Comparison of ENCODE assay signal across 15 cellular contexts in the genomic region with DNA sequence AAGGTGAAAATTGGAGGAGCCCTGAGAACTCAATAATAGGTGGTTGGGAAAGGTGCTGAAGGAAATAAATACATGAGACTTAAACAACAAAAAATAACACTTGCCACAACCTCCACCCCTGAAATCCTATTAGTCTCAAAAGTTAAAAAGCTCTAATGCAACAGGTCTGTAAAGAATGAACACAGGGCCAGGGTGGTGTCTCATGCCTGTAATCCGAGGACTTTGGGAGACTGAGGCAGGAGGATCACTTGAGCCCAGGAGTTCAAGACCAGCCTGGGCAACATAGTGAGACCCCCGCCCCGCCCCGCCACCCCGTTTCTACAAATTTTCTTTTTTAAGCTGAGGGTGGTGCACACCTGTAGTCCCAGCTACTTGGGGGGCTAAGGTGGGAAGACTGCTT. TPM values are rescaled to one million over a fixed set of nuclear protein-coding genes. Genes with fewer than 3 reads are reported as not detected.
DNase-seq lines count a peak whose midpoint lies in the region; ATAC-seq, FAIRE-seq and TF ChIP-seq lines count a peak whose summit lies in the region.
"Had no signal": no experiment of that assay in that cellular context is flagged by ENCODE, and none has a peak within 500 bp of the region (broad histone marks: within the 10 kb centered on the region; RNA-seq: fewer than 3 reads in every experiment).

No MANE protein-coding gene starts in this region.

- in situ Hi-C loops in HepG2 (cut with HindIII; ENCODE audit: extremely low pct_ligation_motif_present, low pct_unique_long_range_greater_than_20kb), result loop anchor here (5.0 kb wide), 1 partner anchor 82 kb away; no protein-coding TSS in a partner anchor

- CTCF ChIA-PET in activated CD8-positive, alpha-beta T cell treated with anti-CD3 and anti-CD28 coated beads for 36 hours (lab: Charles Lee), result interaction anchor here (1.1 to 2.4 kb wide), 6 partner anchors 36 to 321 kb away, joined by 3 to 18 read pairs (median 4); a partner anchor contains a TSS
- CTCF ChIA-PET in HepG2 (lab: Yijun Ruan, JAX; ENCODE audit: low intra/inter-chr PET ratio, low total read pairs), result no interaction called here

- no peaks in the 10 kb centered on the region for H3K9me3 Mint-ChIP-seq in stimulated activated naive CD8-positive, alpha-beta T cell treated with anti-CD3 and anti-CD28 coated beads, Interleukin-15, Interleukin-2, amounts not matched to agents 100 ng/mL and 50 ng/mL, for 24 hours
- H3K9me3 Mint-ChIP-seq in activated CD8-positive, alpha-beta T cell treated with anti-CD3 and anti-CD28 coated beads for 36 hours, result no peaks in the 10 kb centered on the region

- DNase-seq in stimulated activated naive CD8-positive, alpha-beta T cell treated with anti-CD3 and anti-CD28 coated beads, Interleukin-15, Interleukin-2, amounts not matched to agents 100 U/mL and 50 U/mL, for 24 hours, result no peak
- no peak for DNase-seq in activated CD8-positive, alpha-beta T cell treated with anti-CD3 and anti-CD28 coated beads for 36 hours
- DNase-seq in HepG2 (ENCODE audit: low spot score) (no peak), GM20000 (ENCODE audit: low spot score) (no peak), DMS79 treated with DMSO at 0.1 percent for 48 hours (lab: John Stamatoyannopoulos, UW) (no peak)
- DNase-seq: amniotic stem cell, BE2C, kidney glomerular epithelial cell, NCI-H1417 treated with DMSO at 0.1 percent for 48 hours, NCI-H524 treated with DMSO at 0.1 percent for 48 hours had no signal

- H3K4me1 ChIP-seq in HepG2 (ENCODE audit: insufficient read depth, low read length), result peaks cover 41% of the 10 kb centered on the region
- H3K4me1 ChIP-seq: BE2C had no signal

- peaks cover 9% of the 10 kb centered on the region for H4K20me1 ChIP-seq in HepG2 (ENCODE audit: insufficient read depth, low read length)

- H3K27ac Mint-ChIP-seq in stimulated activated naive CD8-positive, alpha-beta T cell treated with anti-CD3 and anti-CD28 coated beads, Interleukin-15, Interleukin-2, amounts not matched to agents 100 ng/mL and 50 ng/mL, for 24 hours, result peak overlapping the region; percentile 92
- H3K27ac Mint-ChIP-seq in activated CD8-positive, alpha-beta T cell treated with anti-CD3 and anti-CD28 coated beads for 36 hours, result peak overlapping the region; percentile 88

- H3K27ac ChIP-seq in HepG2 (ENCODE audit: extremely low read length, insufficient read depth, low read length), result no peak overlapping the region

- H3K4me3 Mint-ChIP-seq in stimulated activated naive CD8-positive, alpha-beta T cell treated with anti-CD3 and anti-CD28 coated beads, Interleukin-15, Interleukin-2, amounts not matched to agents 100 ng/mL and 50 ng/mL, for 24 hours, result peak overlapping the region; percentile 95
- H3K4me3 Mint-ChIP-seq in activated CD8-positive, alpha-beta T cell treated with anti-CD3 and anti-CD28 coated beads for 36 hours, result peak overlapping the region; percentile 96

- no peaks in the 10 kb centered on the region for H3K9me3 ChIP-seq in HepG2 (ENCODE audit: low read length)
- H3K9me3 ChIP-seq: BE2C, gastroesophageal sphincter, neutrophil had no signal

- H3K4me3 ChIP-seq in HepG2 (replicated peaks in 1 of 3; ENCODE audit: insufficient read depth in 1 of 3, low read depth in 2 of 3, low read length in 3 of 3), result no peak overlapping the region

- no peak for TF ChIP-seq POLR2A in HepG2 (IDR thresholded peaks at IDR 0.05; ENCODE audit: insufficient read depth in 1 of 2, low read depth in 2 of 2, low read length in 2 of 2)

- H3K36me3 ChIP-seq in HepG2 (replicated peaks in 1 of 2; ENCODE audit: control insufficient read depth in 1 of 2, insufficient read depth in 2 of 2, low read length in 2 of 2), result peaks cover 4 to 15% of the 10 kb centered on the region in 2 experiments
- H3K36me3 ChIP-seq: neutrophil had no signal

- WGBS in HepG2 (ENCODE audit: low lambda C conversion rate), result 78% methylated on average over 5 of the region's 5 CpGs

- no peak for TF ChIP-seq CTCF in activated CD8-positive, alpha-beta T cell treated with anti-CD3 and anti-CD28 coated beads for 36 hours (IDR thresholded peaks at IDR 0.05)
- TF ChIP-seq CTCF in HepG2 (CRISPR knock-in tag; IDR thresholded peaks at IDR 0.05) (no peak), GM20000 (IDR thresholded peaks at IDR 0.05; ENCODE audit: extremely low read depth, missing control alignments) (no peak)

- no peak for FAIRE-seq in HepG2 (lab: Jason Lieb, UNC)

- H3K79me2 ChIP-seq in HepG2 (ENCODE audit: insufficient read depth, low read length), result peaks cover 38% of the 10 kb centered on the region

- POLR2A ChIA-PET in activated CD8-positive, alpha-beta T cell treated with anti-CD3 and anti-CD28 coated beads for 36 hours (lab: Charles Lee), result interaction anchor here (0.8 to 2.1 kb wide), 5 partner anchors 12 to 215 kb away, joined by 3 to 10 read pairs (median 5); a partner anchor contains a TSS
- POLR2A ChIA-PET in HepG2 (lab: Yijun Ruan, JAX), result interaction anchor here (1.3 to 3.7 kb wide), 10 partner anchors 9 to 259 kb away, joined by 6 to 86 read pairs (median 21); a partner anchor contains a TSS

- intact Hi-C loops in activated CD8-positive, alpha-beta T cell treated with anti-CD3 and anti-CD28 coated beads for 36 hours (cut with micrococcal nuclease), result no loop called here
- intact Hi-C loops in HepG2 (cut with micrococcal nuclease; ENCODE audit: unreplicated experiment), result loop anchor here (1.0 to 5.0 kb wide), 6 partner anchors 16 to 447 kb away; a partner anchor contains a TSS

- H3K4me2 ChIP-seq in HepG2 (ENCODE audit: low read depth, low read length), result peak overlapping the region; percentile 26

- TF ChIP-seq EP300 in HepG2 (IDR thresholded peaks at IDR 0.05; ENCODE audit: low read depth in 2 of 2, low read length in 2 of 2) (no peak), HepG2 (CRISPR knock-in tag; IDR thresholded peaks at IDR 0.05; ENCODE audit: borderline replicate concordance) (no peak)

- no peak for ATAC-seq in stimulated activated naive CD8-positive, alpha-beta T cell treated with anti-CD3 and anti-CD28 coated beads, Interleukin-15, Interleukin-2, amounts not matched to agents 100 U/mL and 50 U/mL, for 24 hours
- ATAC-seq in activated CD8-positive, alpha-beta T cell treated with anti-CD3 and anti-CD28 coated beads for 36 hours, result no peak
- no peak for ATAC-seq in HepG2
- no peak for ATAC-seq in GM18861 (IDR thresholded peaks at IDR 0.05; ENCODE audit: unreplicated experiment)
- ATAC-seq in HG03442 (IDR thresholded peaks at IDR 0.05; ENCODE audit: unreplicated experiment), result no peak
- ATAC-seq: gastroesophageal sphincter had no signal

- peak overlapping the region; percentile 39 for H2AFZ ChIP-seq in HepG2 (ENCODE audit: low read length)

- peaks cover 24% of the 10 kb centered on the region for H3K36me3 Mint-ChIP-seq in stimulated activated naive CD8-positive, alpha-beta T cell treated with anti-CD3 and anti-CD28 coated beads, Interleukin-15, Interleukin-2, amounts not matched to agents 100 ng/mL and 50 ng/mL, for 24 hours (ENCODE audit: low read depth)
- H3K36me3 Mint-ChIP-seq in activated CD8-positive, alpha-beta T cell treated with anti-CD3 and anti-CD28 coated beads for 36 hours (ENCODE audit: low read depth), result peaks cover 28% of the 10 kb centered on the region

- no peak for TF ChIP-seq RAD21 in HepG2 (CRISPR knock-in tag; IDR thresholded peaks at IDR 0.05)

- H3K9ac ChIP-seq in HepG2 (ENCODE audit: insufficient read depth, low read depth, low read length), result no peak overlapping the region

- peaks cover 72% of the 10 kb centered on the region for H3K4me1 Mint-ChIP-seq in stimulated activated naive CD8-positive, alpha-beta T cell treated with anti-CD3 and anti-CD28 coated beads, Interleukin-15, Interleukin-2, amounts not matched to agents 100 ng/mL and 50 ng/mL, for 24 hours (ENCODE audit: low read depth)
- peaks cover 54% of the 10 kb centered on the region for H3K4me1 Mint-ChIP-seq in activated CD8-positive, alpha-beta T cell treated with anti-CD3 and anti-CD28 coated beads for 36 hours (ENCODE audit: low read depth)

- H3K27me3 ChIP-seq in HepG2 (ENCODE audit: control insufficient read depth in 1 of 2, insufficient read depth in 2 of 2, low read length in 2 of 2), result no peaks in the 10 kb centered on the region; a peak in 1 of 5 replicates
- H3K27me3 ChIP-seq: BE2C, gastroesophageal sphincter had no signal

- BruUV-seq in HepG2 (replicated peaks; lab: Mats Ljungman, UMichigan), result no TSS peak

- H3K27me3 Mint-ChIP-seq in stimulated activated naive CD8-positive, alpha-beta T cell treated with anti-CD3 and anti-CD28 coated beads, Interleukin-15, Interleukin-2, amounts not matched to agents 100 ng/mL and 50 ng/mL, for 24 hours, result no peaks in the 10 kb centered on the region
- no peaks in the 10 kb centered on the region for H3K27me3 Mint-ChIP-seq in activated CD8-positive, alpha-beta T cell treated with anti-CD3 and anti-CD28 coated beads for 36 hours

RNA-seq across cellular contexts. Expression of a gene that starts 1.1 kb away (rescaled TPM):
- 10 to 100 TPM; 18.9 to 20.3 TPM for total RNA-seq in activated CD8-positive, alpha-beta T cell treated with anti-CD3 and anti-CD28 coated beads for 36 hours
- 20.9 and 36.1 TPM in 2 replicates for total RNA-seq in HepG2 (2016; rRNA removed; fragmentation: Illumina TruSeq; extraction: Trizol)
- total RNA-seq in HepG2 (2016; cell fraction: cytosol; rRNA removed; fragmentation: Illumina TruSeq; extraction: Trizol; ENCODE audit: low read depth), result 1.4 and 2.6 TPM in 2 replicates
- 18.7 and 32.4 TPM in 2 replicates for total RNA-seq in HepG2 (2016; cell fraction: insoluble cytoplasmic fraction; rRNA removed; fragmentation: Illumina TruSeq; extraction: Trizol)
- total RNA-seq in HepG2 (2016; cell fraction: membrane; rRNA removed; fragmentation: Illumina TruSeq; extraction: Trizol), result 7.0 and 9.3 TPM in 2 replicates
- total RNA-seq in HepG2 (2016; cell fraction: nucleus; rRNA removed; fragmentation: Illumina TruSeq; extraction: Trizol), result 36.9 and 37.1 TPM in 2 replicates
- polyA plus RNA-seq in HepG2 (2011; rRNA removed), result 10.8 and 12.4 TPM in 2 replicates
- polyA plus RNA-seq in HepG2 (2011; cell fraction: cytosol; rRNA removed), result 4.4 and 7.8 TPM in 2 replicates
- 36.6 and 48.8 TPM in 2 replicates for polyA plus RNA-seq in HepG2 (2011; cell fraction: nucleus; rRNA removed)
- polyA plus RNA-seq in HepG2 (2012), result 20.0 and 21.0 TPM in 2 replicates
- 0.40 and 0.46 TPM in 2 replicates for polyA plus RNA-seq in HepG2 (2016; cell fraction: cytosol; fragmentation: Illumina TruSeq; extraction: Trizol; ENCODE audit: low read depth)
- 18.2 and 19.7 TPM in 2 replicates for polyA plus RNA-seq in HepG2 (2016; cell fraction: insoluble cytoplasmic fraction; fragmentation: Illumina TruSeq; extraction: Trizol; ENCODE audit: low read depth)
- polyA plus RNA-seq in HepG2 (2016; cell fraction: membrane; fragmentation: Illumina TruSeq; extraction: Trizol; ENCODE audit: low read depth), result 1.6 and 2.0 TPM in 2 replicates
- 42.0 and 45.6 TPM in 2 replicates for polyA plus RNA-seq in HepG2 (2016; cell fraction: nucleus; fragmentation: Illumina TruSeq; extraction: Trizol; ENCODE audit: insufficient read depth, low read depth)
- polyA minus RNA-seq in HepG2 (2011; rRNA and poly(A)+ RNA removed; ENCODE audit: low replicate concordance), result 16.6 and 22.5 TPM in 2 replicates
- polyA minus RNA-seq in HepG2 (2011; cell fraction: cytosol; rRNA and poly(A)+ RNA removed), result 21.0 and 24.8 TPM in 2 replicates
- polyA minus RNA-seq in HepG2 (2011; cell fraction: nucleus; rRNA and poly(A)+ RNA removed), result 49.2 and 60.8 TPM in 2 replicates

RNA-seq across cellular contexts. Expression of a gene that starts 16.2 kb away (rescaled TPM):
- 1 to 10 TPM; 2.0 to 2.3 TPM for total RNA-seq in activated CD8-positive, alpha-beta T cell treated with anti-CD3 and anti-CD28 coated beads for 36 hours
- 12.7 and 13.4 TPM in 2 replicates for total RNA-seq in HepG2 (2016; rRNA removed; fragmentation: Illumina TruSeq; extraction: Trizol)
- 5.3 and 5.8 TPM in 2 replicates for total RNA-seq in HepG2 (2016; cell fraction: cytosol; rRNA removed; fragmentation: Illumina TruSeq; extraction: Trizol; ENCODE audit: low read depth)
- total RNA-seq in HepG2 (2016; cell fraction: insoluble cytoplasmic fraction; rRNA removed; fragmentation: Illumina TruSeq; extraction: Trizol), result 12.9 and 16.5 TPM in 2 replicates
- 6.3 and 10.0 TPM in 2 replicates for total RNA-seq in HepG2 (2016; cell fraction: membrane; rRNA removed; fragmentation: Illumina TruSeq; extraction: Trizol)
- 12.2 and 14.1 TPM in 2 replicates for total RNA-seq in HepG2 (2016; cell fraction: nucleus; rRNA removed; fragmentation: Illumina TruSeq; extraction: Trizol)
- 5.7 and 6.7 TPM in 2 replicates for polyA plus RNA-seq in HepG2 (2011; rRNA removed)
- 3.2 and 3.8 TPM in 2 replicates for polyA plus RNA-seq in HepG2 (2011; cell fraction: cytosol; rRNA removed)
- 6.4 and 10.4 TPM in 2 replicates for polyA plus RNA-seq in HepG2 (2011; cell fraction: nucleus; rRNA removed)
- 6.3 and 6.6 TPM in 2 replicates for polyA plus RNA-seq in HepG2 (2012)
- 2.4 and 2.5 TPM in 2 replicates for polyA plus RNA-seq in HepG2 (2016; cell fraction: cytosol; fragmentation: Illumina TruSeq; extraction: Trizol; ENCODE audit: low read depth)
- polyA plus RNA-seq in HepG2 (2016; cell fraction: insoluble cytoplasmic fraction; fragmentation: Illumina TruSeq; extraction: Trizol; ENCODE audit: low read depth), result 11.7 and 12.1 TPM in 2 replicates
- polyA plus RNA-seq in HepG2 (2016; cell fraction: membrane; fragmentation: Illumina TruSeq; extraction: Trizol; ENCODE audit: low read depth), result 3.3 and 3.8 TPM in 2 replicates
- polyA plus RNA-seq in HepG2 (2016; cell fraction: nucleus; fragmentation: Illumina TruSeq; extraction: Trizol; ENCODE audit: insufficient read depth, low read depth), result 14.2 and 14.4 TPM in 2 replicates
- polyA minus RNA-seq in HepG2 (2011; rRNA and poly(A)+ RNA removed; ENCODE audit: low replicate concordance), result 2.9 and 4.3 TPM in 2 replicates
- 1.1 and 2.6 TPM in 2 replicates for polyA minus RNA-seq in HepG2 (2011; cell fraction: cytosol; rRNA and poly(A)+ RNA removed)
- 13.9 and 21.8 TPM in 2 replicates for polyA minus RNA-seq in HepG2 (2011; cell fraction: nucleus; rRNA and poly(A)+ RNA removed)
